Comparison of ENCODE assay signal across 11 cellular contexts in the genomic region with DNA sequence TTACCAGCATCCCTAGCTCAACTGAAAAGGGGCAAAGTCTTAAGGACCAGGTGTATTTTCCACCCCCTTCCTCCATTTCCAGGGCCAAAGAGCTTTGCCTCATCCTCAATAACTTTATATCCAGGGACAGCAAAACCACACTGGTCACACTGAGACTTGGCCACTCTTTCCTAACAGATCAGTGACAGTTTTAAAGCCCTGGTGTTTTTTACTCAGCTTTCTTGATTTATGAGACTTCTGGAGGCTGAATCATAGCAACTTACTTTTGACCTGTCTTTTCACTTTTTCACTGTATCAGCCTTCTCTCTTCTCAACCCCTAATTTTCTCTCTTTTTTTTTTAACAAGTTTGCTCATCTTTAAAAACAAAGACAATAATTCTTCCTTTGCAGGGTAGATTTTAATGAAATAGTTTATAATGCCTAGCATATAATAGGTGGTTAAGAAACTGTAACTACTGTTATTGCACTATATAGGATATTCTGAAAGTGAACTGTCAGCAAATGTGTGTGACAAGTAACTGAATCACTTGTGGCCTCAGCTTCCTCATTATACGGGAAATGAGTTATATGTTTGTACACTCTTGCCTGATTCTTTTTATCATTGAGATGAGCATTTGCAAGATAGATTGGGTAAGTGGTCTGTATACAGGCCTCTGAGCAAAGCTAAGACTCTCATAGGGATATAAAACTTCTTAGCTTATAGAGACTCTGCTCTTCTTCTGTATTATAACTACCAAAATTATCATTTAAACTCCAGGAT. TPM values are rescaled to one million over a fixed set of nuclear protein-coding genes. Genes with fewer than 3 reads are reported as not detected.
DNase-seq lines count a peak whose midpoint lies in the region; ATAC-seq and TF ChIP-seq lines count a peak whose summit lies in the region.
"Had no signal": no experiment of that assay in that cellular context is flagged by ENCODE, and none has a peak within 500 bp of the region (broad histone marks: within the 10 kb centered on the region; RNA-seq: fewer than 3 reads in every experiment).

No MANE protein-coding gene starts in this region.

- no peak overlapping the region for H3K27ac ChIP-seq in breast epithelium
- H3K27ac ChIP-seq: skin epidermis, thoracic aorta had no signal

- peak; percentile 46 for ATAC-seq in HG03460 (IDR thresholded peaks at IDR 0.05; ENCODE audit: unreplicated experiment)
- ATAC-seq: WTC11 had no signal

- CTCF ChIA-PET in MCF 10A (lab: Yijun Ruan, JAX) = interaction anchor here (0.6 to 1.5 kb wide), 4 partner anchors 10 to 201 kb away, joined by 3 to 8 read pairs (median 4); no protein-coding TSS in a partner anchor
- CTCF ChIA-PET in activated CD4-positive, alpha-beta memory T cell treated with anti-CD3 and anti-CD28 coated beads, Interleukin-2, amount 10 ng/mL, durations not matched to agents 7 days and 5 days (lab: Charles Lee) = interaction anchor here (1.0 to 1.8 kb wide), 3 partner anchors 32 to 489 kb away, joined by 3 to 5 read pairs (median 5); no protein-coding TSS in a partner anchor

- BruUV-seq in MCF 10A (replicated peaks; lab: Mats Ljungman, UMichigan) = no TSS peak

- H3K36me3 Mint-ChIP-seq in MCF 10A (ENCODE audit: insufficient read depth, unreplicated experiment) = no peaks in the 10 kb centered on the region
- peaks cover 4% of the 10 kb centered on the region for H3K36me3 Mint-ChIP-seq in activated CD4-positive, alpha-beta memory T cell treated with anti-CD3 and anti-CD28 coated beads, Interleukin-2, amount 10 ng/mL, durations not matched to agents 7 days and 5 days (ENCODE audit: low read depth)
- H3K36me3 Mint-ChIP-seq: WTC11 had no signal

- DNase-seq in MCF 10A (ENCODE audit: unreplicated experiment) (no peak), breast epithelium (ENCODE audit: low spot score in 2 of 2) (no peak), NCI-H345 treated with DMSO at 0.1 percent for 48 hours (lab: John Stamatoyannopoulos, UW; ENCODE audit: unreplicated experiment) (no peak), LoVo (ENCODE audit: low spot score) (no peak), NCI-H187 (lab: John Stamatoyannopoulos, UW) (no peak)
- DNase-seq in activated CD4-positive, alpha-beta memory T cell treated with anti-CD3 and anti-CD28 coated beads, Interleukin-2, amount 10 ng/mL, durations not matched to agents 7 days and 5 days = no peak
- DNase-seq in NK-92 treated with Interleukin-12 subunit alpha and Interleukin-12 subunit beta, amount 100 ng/mL, for 24 hours (lab: John Stamatoyannopoulos, UW) = no peak

- H3K4me1 ChIP-seq in breast epithelium = no peaks in the 10 kb centered on the region

- H3K36me3 ChIP-seq in breast epithelium = no peaks in the 10 kb centered on the region

- peak overlapping the region; percentile 16 for H3K27ac Mint-ChIP-seq in MCF 10A (ENCODE audit: low read depth, unreplicated experiment)
- H3K27ac Mint-ChIP-seq in activated CD4-positive, alpha-beta memory T cell treated with anti-CD3 and anti-CD28 coated beads, Interleukin-2, amount 10 ng/mL, durations not matched to agents 7 days and 5 days = peak overlapping the region; percentile 57
- H3K27ac Mint-ChIP-seq: WTC11 had no signal

- H3K4me3 Mint-ChIP-seq in MCF 10A (ENCODE audit: unreplicated experiment) = no peak overlapping the region
- no peak overlapping the region for H3K4me3 Mint-ChIP-seq in activated CD4-positive, alpha-beta memory T cell treated with anti-CD3 and anti-CD28 coated beads, Interleukin-2, amount 10 ng/mL, durations not matched to agents 7 days and 5 days
- H3K4me3 Mint-ChIP-seq: WTC11 had no signal

- no peaks in the 10 kb centered on the region for H3K9me3 ChIP-seq in breast epithelium
- H3K9me3 ChIP-seq: thoracic aorta had no signal

- H3K4me3 ChIP-seq in breast epithelium = no peak overlapping the region
- H3K4me3 ChIP-seq: skin epidermis, thoracic aorta had no signal

- H3K27me3 Mint-ChIP-seq in MCF 10A (ENCODE audit: insufficient read depth, unreplicated experiment) = no peaks in the 10 kb centered on the region
- H3K27me3 Mint-ChIP-seq in activated CD4-positive, alpha-beta memory T cell treated with anti-CD3 and anti-CD28 coated beads, Interleukin-2, amount 10 ng/mL, durations not matched to agents 7 days and 5 days = no peaks in the 10 kb centered on the region

- no peaks in the 10 kb centered on the region for H3K27me3 ChIP-seq in breast epithelium

- no peak for TF ChIP-seq POLR2A in breast epithelium (IDR thresholded peaks at IDR 0.05)

- no peaks in the 10 kb centered on the region for H3K9me3 Mint-ChIP-seq in MCF 10A (ENCODE audit: unreplicated experiment)
- no peaks in the 10 kb centered on the region for H3K9me3 Mint-ChIP-seq in activated CD4-positive, alpha-beta memory T cell treated with anti-CD3 and anti-CD28 coated beads, Interleukin-2, amount 10 ng/mL, durations not matched to agents 7 days and 5 days

- intact Hi-C loops in MCF 10A (cut with micrococcal nuclease) (no loop called here), breast epithelium (cut with DNase I; ENCODE audit: low total_unique reads) (no loop called here)

- POLR2A ChIA-PET in MCF 10A (lab: Yijun Ruan, JAX) = interaction anchor here (0.7 kb wide), 2 partner anchors 517 to 1012 kb away, joined by 4 read pairs; no protein-coding TSS in a partner anchor
- POLR2A ChIA-PET in activated CD4-positive, alpha-beta memory T cell treated with anti-CD3 and anti-CD28 coated beads, Interleukin-2, amount 10 ng/mL, durations not matched to agents 7 days and 5 days (lab: Charles Lee) = interaction anchor here (0.7 to 2.0 kb wide), 6 partner anchors 13 to 382 kb away, joined by 3 to 6 read pairs (median 3); partner anchors contain the start of gene SLC35D1

- TF ChIP-seq CTCF in MCF 10A (IDR thresholded peaks at IDR 0.05; ENCODE audit: unreplicated experiment) = no peak
- TF ChIP-seq CTCF in breast epithelium (IDR thresholded peaks at IDR 0.05) = no peak

- H3K4me1 Mint-ChIP-seq in MCF 10A (ENCODE audit: insufficient read depth, unreplicated experiment) = peaks cover 14% of the 10 kb centered on the region
- H3K4me1 Mint-ChIP-seq in activated CD4-positive, alpha-beta memory T cell treated with anti-CD3 and anti-CD28 coated beads, Interleukin-2, amount 10 ng/mL, durations not matched to agents 7 days and 5 days = peaks cover 42% of the 10 kb centered on the region

RNA-seq across cellular contexts. Expression of gene DYNLT5, which starts 19.7 kb away (rescaled TPM):
- total RNA-seq in MCF 10A (2022) = not detected in 2 replicates
- 1 to 10 TPM in 1 of 3 donors, under 1 TPM in 2; 0.32 to 1.0 (median 0.33) TPM for total RNA-seq in breast epithelium
- not detected for total RNA-seq in activated CD4-positive, alpha-beta memory T cell treated with anti-CD3 and anti-CD28 coated beads, Interleukin-2, amount 10 ng/mL, durations not matched to agents 7 days and 5 days
